17 cellular contexts compared by ENCODE assay signal in the genomic region with DNA sequence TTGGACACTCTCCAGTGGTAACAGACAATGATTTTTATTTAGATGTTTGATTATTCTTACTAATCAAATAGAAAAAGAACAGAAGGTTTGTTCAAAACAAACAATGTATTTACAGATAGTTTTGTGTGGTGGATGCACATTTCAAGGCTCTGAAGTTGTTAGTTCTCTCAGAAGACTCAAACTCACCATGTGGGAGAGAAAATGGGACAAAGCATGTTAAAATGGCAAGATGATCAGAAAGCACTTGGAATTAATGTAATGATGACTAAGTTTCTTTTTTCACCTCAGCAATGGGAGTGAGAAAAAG.
DNase-seq lines count a peak whose midpoint lies in the region; ATAC-seq and TF ChIP-seq lines count a peak whose summit lies in the region.
"Had no signal": no experiment of that assay in that cellular context is flagged by ENCODE, and none has a peak within 500 bp of the region (broad histone marks: within the 10 kb centered on the region; RNA-seq: fewer than 3 reads in every experiment).

No MANE protein-coding gene starts in this region.

- no peaks in the 10 kb centered on the region for H3K9me3 ChIP-seq in skeletal muscle tissue (ENCODE audit: control insufficient read depth in 3 of 3, low read length in 3 of 3)
- H3K9me3 ChIP-seq: BE2C had no signal

- no peaks in the 10 kb centered on the region for H3K27me3 Mint-ChIP-seq in GM23338 (ENCODE audit: insufficient read depth, low read depth, poor library complexity)
- H3K27me3 Mint-ChIP-seq in brain = peaks cover 3% of the 10 kb centered on the region

- H3K4me2 ChIP-seq in GM23338 (no peak overlapping the region), mesendoderm (ENCODE audit: low read length) (no peak overlapping the region)

- no peak overlapping the region for H3K27ac ChIP-seq in GM23338 (ENCODE audit: low read depth)
- H3K27ac ChIP-seq in mesendoderm (ENCODE audit: low read depth, low read length) = no peak overlapping the region
- H3K27ac ChIP-seq in skeletal muscle tissue (ENCODE audit: low read depth, low read length) = peak overlapping the region; percentile 3

- no peak for ATAC-seq in GM23338
- no peak for ATAC-seq in GM21825 (IDR thresholded peaks at IDR 0.05; ENCODE audit: unreplicated experiment)
- ATAC-seq: activated naive CD4-positive, alpha-beta T cell treated with anti-CD3 and anti-CD28 coated beads, Interleukin-2, amount 50 U/mL, for 72 hours had no signal

- H2AK5ac ChIP-seq in mesendoderm (ENCODE audit: low read length) = no peak overlapping the region

- H3K79me1 ChIP-seq in mesendoderm (ENCODE audit: low read length) = no peaks in the 10 kb centered on the region

- H3K4me1 Mint-ChIP-seq in GM23338 = peaks cover 32% of the 10 kb centered on the region
- H3K4me1 Mint-ChIP-seq in brain = peaks cover 91% of the 10 kb centered on the region
- H3K4me1 Mint-ChIP-seq: central memory CD8-positive, alpha-beta T cell had no signal

- H3K4me1 ChIP-seq in GM23338 (ENCODE audit: insufficient read depth) = peaks cover 17% of the 10 kb centered on the region
- H3K4me1 ChIP-seq in mesendoderm (ENCODE audit: control insufficient read depth, low read depth, low read length) = peaks cover 7% of the 10 kb centered on the region
- H3K4me1 ChIP-seq in skeletal muscle tissue (ENCODE audit: control insufficient read depth in 3 of 3, insufficient read depth in 3 of 3, low read length in 3 of 3) = peaks cover 17 to 30% (median 17%) of the 10 kb centered on the region in 3 donors

- TF ChIP-seq CTCF in GM23338 (conservative IDR thresholded peaks at IDR 0.05; ENCODE audit: low read depth in 2 of 2) (no peak), brain (conservative IDR thresholded peaks at IDR 0.05) (no peak)

- H3K56ac ChIP-seq in mesendoderm (ENCODE audit: low read length) = peak overlapping the region; percentile 56

- H3K36me3 ChIP-seq in GM23338 (ENCODE audit: insufficient read depth) = no peaks in the 10 kb centered on the region
- no peaks in the 10 kb centered on the region for H3K36me3 ChIP-seq in mesendoderm (ENCODE audit: control insufficient read depth, insufficient read depth, low read length)
- no peaks in the 10 kb centered on the region for H3K36me3 ChIP-seq in skeletal muscle tissue (ENCODE audit: control insufficient read depth in 3 of 3, insufficient read depth in 3 of 3, low read length in 3 of 3)
- H3K36me3 ChIP-seq: BE2C had no signal

- no peak overlapping the region for H3K4me3 ChIP-seq in GM23338
- no peak overlapping the region for H3K4me3 ChIP-seq in mesendoderm (ENCODE audit: low read length)
- no peak overlapping the region for H3K4me3 ChIP-seq in skeletal muscle tissue (ENCODE audit: low read length in 3 of 3)

- H2BK5ac ChIP-seq in mesendoderm (ENCODE audit: low read length) = no peak overlapping the region

- no peak overlapping the region for H3K23ac ChIP-seq in mesendoderm (ENCODE audit: low read length)

- H3F3A ChIP-seq in GM23338 (replicated peaks; ENCODE audit: low read depth) = no peaks in the 10 kb centered on the region

- H2BK15ac ChIP-seq in mesendoderm (replicated peaks; ENCODE audit: low read depth) = peak overlapping the region; percentile 99

- peak overlapping the region; percentile 32 for H2BK120ac ChIP-seq in mesendoderm (ENCODE audit: low read depth, low read length)

- H3K18ac ChIP-seq in mesendoderm (ENCODE audit: low read length) = peak overlapping the region; percentile 94

- no peak overlapping the region for H4K8ac ChIP-seq in mesendoderm (ENCODE audit: low read depth, low read length)

- no peaks in the 10 kb centered on the region for H3K9me3 Mint-ChIP-seq in GM23338
- peaks cover 0 to 7% (median 0%) of the 10 kb centered on the region in 5 experiments for H3K9me3 Mint-ChIP-seq in brain
- H3K9me3 Mint-ChIP-seq: central memory CD8-positive, alpha-beta T cell; T-helper 2 cell treated with Interferon-gamma antibody and Interleukin-4, amounts not matched to agents 5 μg/mL and 100 μg/mL, for 36 hours had no signal

- H3K4me3 Mint-ChIP-seq in GM23338 (no peak overlapping the region), brain (peak overlapping the region in 3 of 5 experiments; percentile 69 to 74 (median 70))
- H3K4me3 Mint-ChIP-seq: central memory CD8-positive, alpha-beta T cell; naive B cell; T-helper 2 cell treated with Interferon-gamma antibody and Interleukin-4, amounts not matched to agents 5 μg/mL and 100 μg/mL, for 36 hours had no signal

- H3K9me2 ChIP-seq in GM23338 (ENCODE audit: insufficient read depth) = peaks cover 8% of the 10 kb centered on the region; the same call in 1 of the 2 replicates

- H3K4ac ChIP-seq in mesendoderm (ENCODE audit: low read depth, low read length) = no peak overlapping the region

- no peak overlapping the region for H4K5ac ChIP-seq in mesendoderm (ENCODE audit: low read length)

- DNase-seq in GM23338 (ENCODE audit: low spot score) = no peak
- DNase-seq in mesendoderm = no peak
- no peak for DNase-seq in T1000 (lab: John Stamatoyannopoulos, UW)
- DNase-seq in NCI-H524 treated with DMSO at 0.1 percent for 48 hours (lab: John Stamatoyannopoulos, UW) = no peak
- no peak for DNase-seq in nucleus accumbens (lab: John Stamatoyannopoulos, UW)
- DNase-seq: activated CD4-positive, alpha-beta T cell treated with anti-CD3 and anti-CD28 coated beads for 4 hours; activated T-cell treated with anti-CD3 and anti-CD28 coated beads for 4 hours; DMS79; kidney glomerular epithelial cell; naive B cell had no signal

- no peaks in the 10 kb centered on the region for H4K20me1 ChIP-seq in GM23338 (replicated peaks; ENCODE audit: insufficient read depth)

- H3K36me3 Mint-ChIP-seq in GM23338 (ENCODE audit: low read depth) (no peaks in the 10 kb centered on the region), brain (no peaks in the 10 kb centered on the region)
- H3K36me3 Mint-ChIP-seq: naive B cell had no signal

- H3K79me2 ChIP-seq in GM23338 (replicated peaks; ENCODE audit: insufficient read depth) (no peaks in the 10 kb centered on the region), mesendoderm (ENCODE audit: control insufficient read depth, insufficient read depth, low read length) (no peaks in the 10 kb centered on the region)

- H2AFZ ChIP-seq in GM23338 = peak overlapping the region; percentile 72

- H3K27ac Mint-ChIP-seq in GM23338 (no peak overlapping the region), brain (peak overlapping the region; percentile 90 to 97 (median 96))
- H3K27ac Mint-ChIP-seq: activated naive CD4-positive, alpha-beta T cell treated with anti-CD3 and anti-CD28 coated beads, Interleukin-2, amount 50 U/mL, for 72 hours; naive B cell; T-helper 2 cell treated with Interferon-gamma antibody and Interleukin-4, amounts not matched to agents 5 μg/mL and 100 μg/mL, for 36 hours had no signal

- no peaks in the 10 kb centered on the region for H3K27me3 ChIP-seq in GM23338 (ENCODE audit: insufficient read depth)
- H3K27me3 ChIP-seq in mesendoderm (ENCODE audit: insufficient read depth, low read length, poor library complexity) = no peaks in the 10 kb centered on the region
- H3K27me3 ChIP-seq in skeletal muscle tissue (ENCODE audit: control insufficient read depth in 3 of 3, insufficient read depth in 3 of 3, low read length in 3 of 3) = no peaks in the 10 kb centered on the region
- H3K27me3 ChIP-seq: BE2C had no signal

- H3K9ac ChIP-seq in mesendoderm (ENCODE audit: low read length) = no peak overlapping the region
- no peak overlapping the region for H3K9ac ChIP-seq in skeletal muscle tissue (ENCODE audit: low read depth in 1 of 3, low read length in 3 of 3)

TF ChIP-seq in GM23338, 12 proteins besides CTCF, POLR2A, EP300 and RAD21 (continues in another document):
- TF ChIP-seq STAT1 (IDR thresholded peaks at IDR 0.05; ENCODE audit: unreplicated experiment) (no peak), ZNF114 (CRISPR knock-in tag; IDR thresholded peaks at IDR 0.05) (no peak), NANOG (IDR thresholded peaks at IDR 0.05; ENCODE audit: borderline replicate concordance) (no peak), EZH2 (IDR thresholded peaks at IDR 0.05; ENCODE audit: low read depth, unreplicated experiment) (no peak), ZNF331 (CRISPR knock-in tag; IDR thresholded peaks at IDR 0.05; ENCODE audit: low read depth) (no peak)
- TF ChIP-seq, protein P1, sequence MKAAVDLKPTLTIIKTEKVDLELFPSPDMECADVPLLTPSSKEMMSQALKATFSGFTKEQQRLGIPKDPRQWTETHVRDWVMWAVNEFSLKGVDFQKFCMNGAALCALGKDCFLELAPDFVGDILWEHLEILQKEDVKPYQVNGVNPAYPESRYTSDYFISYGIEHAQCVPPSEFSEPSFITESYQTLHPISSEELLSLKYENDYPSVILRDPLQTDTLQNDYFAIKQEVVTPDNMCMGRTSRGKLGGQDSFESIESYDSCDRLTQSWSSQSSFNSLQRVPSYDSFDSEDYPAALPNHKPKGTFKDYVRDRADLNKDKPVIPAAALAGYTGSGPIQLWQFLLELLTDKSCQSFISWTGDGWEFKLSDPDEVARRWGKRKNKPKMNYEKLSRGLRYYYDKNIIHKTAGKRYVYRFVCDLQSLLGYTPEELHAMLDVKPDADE (IDR thresholded peaks at IDR 0.05) = no peak
